8 cellular contexts compared by ENCODE assay signal in the genomic region with DNA sequence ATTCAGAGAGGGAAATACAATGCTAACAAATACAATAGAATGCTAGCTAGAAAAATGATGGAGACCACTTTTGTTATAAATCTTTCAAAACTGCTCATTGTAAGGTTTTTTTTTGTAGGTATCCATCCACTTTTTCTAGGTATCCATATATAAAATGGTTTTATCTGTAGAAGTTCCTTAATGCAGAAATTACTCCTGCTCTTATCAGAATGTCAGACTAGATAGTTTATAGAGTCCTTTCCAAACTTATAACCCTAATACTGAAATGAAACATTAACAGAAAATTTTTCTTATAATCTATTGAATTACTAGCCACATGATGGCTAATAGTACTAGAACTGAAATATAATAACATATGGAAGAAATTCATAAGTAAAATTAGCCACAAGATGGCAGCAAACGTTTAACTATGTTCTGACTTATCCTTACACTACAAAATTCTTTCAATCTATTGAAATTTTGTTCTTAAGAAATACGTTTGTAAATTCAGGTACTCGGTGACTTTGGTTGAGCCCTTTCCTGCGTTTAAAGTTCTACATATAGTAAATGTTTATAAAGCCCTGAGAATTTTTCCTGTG. TPM values are rescaled to one million over a fixed set of nuclear protein-coding genes. Genes with fewer than 3 reads are reported as not detected.
DNase-seq lines count a peak whose midpoint lies in the region; FAIRE-seq and TF ChIP-seq lines count a peak whose summit lies in the region.

No MANE protein-coding gene starts in this region.

- H3K27ac ChIP-seq in tibial artery = no peak overlapping the region
- no peak overlapping the region for H3K27ac ChIP-seq in coronary artery

- peak; percentile 18 to 24 for TF ChIP-seq CTCF in tibial artery (IDR thresholded peaks at IDR 0.05)
- no peak for TF ChIP-seq CTCF in GM13976 (IDR thresholded peaks at IDR 0.05; ENCODE audit: borderline replicate concordance, control extremely low read depth, extremely low read depth, insufficient read depth, missing control alignments)
- no peak for TF ChIP-seq CTCF in coronary artery (IDR thresholded peaks at IDR 0.05)

- H3K4me1 ChIP-seq in tibial artery = no peaks in the 10 kb centered on the region

- no peaks in the 10 kb centered on the region for H3K36me3 ChIP-seq in tibial artery

- in situ Hi-C loops in GM13976 (cut with MboI; ENCODE audit: low sequenced_read_pairs, unreplicated experiment) = no loop called here

- DNase-seq in HT1080 (ENCODE audit: low read depth) = peak; percentile 42
- peak; percentile 39 for DNase-seq in RCC 7860 (ENCODE audit: low spot score)
- DNase-seq in fibroblast of the conjunctiva (ENCODE audit: low read depth) = peak; percentile 43
- no peak for DNase-seq in tibial artery
- no peak for DNase-seq in GM13976 (ENCODE audit: low spot score)
- no peak for DNase-seq in coronary artery (ENCODE audit: low spot score)
- no peak for DNase-seq in NCI-H774 (lab: John Stamatoyannopoulos, UW)

- no peaks in the 10 kb centered on the region for H3K9me3 ChIP-seq in tibial artery

- intact Hi-C loops in tibial artery (cut with DNase I; ENCODE audit: low total_unique reads) = no loop called here

- H3K4me3 ChIP-seq in tibial artery (no peak overlapping the region), coronary artery (no peak overlapping the region)

- H3K27me3 ChIP-seq in tibial artery = no peaks in the 10 kb centered on the region

- FAIRE-seq in G401.6 (lab: Jason Lieb, UNC) (peak; percentile 93), RCC 7860 (lab: Jason Lieb, UNC) (peak; percentile 72)

RNA-seq across cellular contexts. Expression of gene ECT2, which starts 58.5 kb away (rescaled TPM):
- total RNA-seq in HT1080 (2014; rRNA removed; shearing (Covaris generic)) = 102 and 114 TPM in 2 replicates
- polyA plus RNA-seq in HT1080 (2015; cell fraction: cytosol; rRNA removed) = 119 and 145 TPM in 2 replicates
- 242 and 285 TPM in 2 replicates for polyA plus RNA-seq in HT1080 (2015; cell fraction: nucleus; rRNA removed)

Comparison
In these comparisons a context has a peak if more than half of its experiments do, and no peak if none do; other contexts are left out.
1. DNase-seq: peak in HT1080 (single experiment), RCC 7860 (single experiment) and fibroblast of the conjunctiva (single experiment); none in tibial artery (0 of 2), GM13976 (single experiment), coronary artery (single experiment) and NCI-H774 (single experiment).
2. CTCF ChIP-seq: peak in tibial artery (2 of 2); none in GM13976 (single experiment) and coronary artery (single experiment).